ENCODE assay signal across 21 cellular contexts in the genomic region with DNA sequence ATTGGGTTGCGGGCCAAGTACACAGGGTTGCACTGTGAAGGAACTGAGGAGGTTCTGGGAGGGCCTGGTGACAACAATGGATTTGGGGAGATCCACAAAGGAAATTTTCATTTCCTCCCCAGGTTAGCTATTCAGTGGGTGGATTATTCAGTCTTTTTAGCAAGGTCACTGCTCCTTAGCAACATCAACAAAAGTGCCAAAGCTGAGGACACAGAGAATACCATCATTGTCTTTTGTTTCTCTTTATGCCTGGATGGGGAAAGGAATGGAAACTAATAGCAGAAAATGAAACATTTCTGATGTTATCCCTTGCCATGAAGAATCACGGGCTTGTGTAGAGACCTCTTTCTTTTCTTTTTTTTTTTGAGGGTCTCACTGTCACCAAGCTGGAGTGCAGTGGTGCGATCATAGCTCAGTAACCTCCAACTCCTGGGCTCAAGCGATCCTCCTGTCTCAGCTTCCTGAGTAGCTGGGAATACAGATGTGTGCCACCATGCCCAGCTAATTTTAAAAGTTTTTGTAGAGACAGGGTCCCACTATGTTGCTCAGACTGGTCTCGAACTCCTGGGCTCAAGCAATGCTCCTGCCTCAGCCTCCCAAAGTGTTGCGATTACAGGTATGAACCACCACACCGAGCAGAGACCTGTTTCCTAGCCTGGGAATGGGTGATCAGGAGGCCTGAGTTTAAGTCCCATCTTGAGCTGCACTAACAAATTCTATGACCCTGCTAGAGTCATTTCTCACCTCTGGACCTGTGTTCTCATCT. TPM values are rescaled to one million over a fixed set of nuclear protein-coding genes. Genes with fewer than 3 reads are reported as not detected.
A peak's percentile ranks its signal among the peaks of the same experiment; 100 is the strongest.
DNase-seq lines count a peak whose midpoint lies in the region; ATAC-seq and TF ChIP-seq lines count a peak whose summit lies in the region.
"Had no signal": no experiment of that assay in that cellular context is flagged by ENCODE, and none has a peak within 500 bp of the region (broad histone marks: within the 10 kb centered on the region; RNA-seq: fewer than 3 reads in every experiment).

No MANE protein-coding gene starts in this region.

- no peaks in the 10 kb centered on the region for H3K36me3 ChIP-seq in BE2C
- H3K36me3 ChIP-seq: MG63 had no signal

- peak overlapping the region; percentile 37 for H3K27ac Mint-ChIP-seq in CD4-positive, alpha-beta T cell
- peak overlapping the region; percentile 17 to 68 (median 24) for H3K27ac Mint-ChIP-seq in nephron
- no peak overlapping the region for H3K27ac Mint-ChIP-seq in activated CD8-positive, alpha-beta memory T cell treated with anti-CD3 and anti-CD28 coated beads, Interleukin-2, amount 10 ng/mL, durations not matched to agents 7 days and 5 days
- H3K27ac Mint-ChIP-seq: CD8-positive, alpha-beta T cell; mesothelial cell of epicardium had no signal

- no peak overlapping the region for H3K27ac ChIP-seq in CD4-positive, alpha-beta T cell (ENCODE audit: low read depth, low read length)
- peak overlapping the region; percentile 78 for H3K27ac ChIP-seq in angular gyrus (ENCODE audit: low read depth, low read length)
- H3K27ac ChIP-seq: thyroid gland had no signal

- TF ChIP-seq CTCF in CD4-positive, alpha-beta T cell (IDR thresholded peaks at IDR 0.05), result no peak
- TF ChIP-seq CTCF in nephron (IDR thresholded peaks at IDR 0.05; ENCODE audit: unreplicated experiment in 3 of 3), result no peak
- TF ChIP-seq CTCF in BE2C (IDR thresholded peaks at IDR 0.05; ENCODE audit: low read depth, low read length), result no peak

- H3K4me3 Mint-ChIP-seq in CD4-positive, alpha-beta T cell, result no peak overlapping the region
- H3K4me3 Mint-ChIP-seq in nephron, result peak overlapping the region in 1 of 3 experiments; percentile 36
- H3K4me3 Mint-ChIP-seq in activated CD8-positive, alpha-beta memory T cell treated with anti-CD3 and anti-CD28 coated beads, Interleukin-2, amount 10 ng/mL, durations not matched to agents 7 days and 5 days, result no peak overlapping the region
- H3K4me3 Mint-ChIP-seq: CD8-positive, alpha-beta T cell; mesothelial cell of epicardium had no signal

- H3K4me3 ChIP-seq in BE2C (ENCODE audit: low read depth, low read length), result no peak overlapping the region
- H3K4me3 ChIP-seq: MG63, thyroid gland had no signal

- no peak for ATAC-seq in CD4-positive, alpha-beta T cell (ENCODE audit: poor library complexity)
- no peak for ATAC-seq in activated CD8-positive, alpha-beta memory T cell treated with anti-CD3 and anti-CD28 coated beads, Interleukin-2, amount 10 ng/mL, durations not matched to agents 7 days and 5 days
- ATAC-seq: CD8-positive, alpha-beta T cell had no signal

- CTCF ChIA-PET in CD4-positive, alpha-beta T cell (lab: Charles Lee), result interaction anchor here (1.3 to 2.1 kb wide), 3 partner anchors 10 to 31 kb away, joined by 4 to 23 read pairs (median 5); a partner anchor contains a TSS
- CTCF ChIA-PET in HEK293T (lab: Yijun Ruan, JAX), result interaction anchor here (1.3 kb wide), 1 partner anchor 26 kb away, joined by 3 read pairs; no protein-coding TSS in a partner anchor
- CTCF ChIA-PET in activated CD8-positive, alpha-beta memory T cell treated with anti-CD3 and anti-CD28 coated beads, Interleukin-2, amount 10 ng/mL, durations not matched to agents 7 days and 5 days (lab: Charles Lee), result interaction anchor here (0.9 to 9.6 kb wide), 8 partner anchors 8 to 228 kb away, joined by 3 to 51 read pairs (median 4); a partner anchor contains a TSS

- peaks cover 40% of the 10 kb centered on the region for H3K4me1 Mint-ChIP-seq in CD4-positive, alpha-beta T cell (ENCODE audit: low read depth)
- peaks cover 25% of the 10 kb centered on the region for H3K4me1 Mint-ChIP-seq in nephron
- H3K4me1 Mint-ChIP-seq in activated CD8-positive, alpha-beta memory T cell treated with anti-CD3 and anti-CD28 coated beads, Interleukin-2, amount 10 ng/mL, durations not matched to agents 7 days and 5 days, result peaks cover 26% of the 10 kb centered on the region

- peaks cover 22% of the 10 kb centered on the region for H3K36me3 Mint-ChIP-seq in CD4-positive, alpha-beta T cell (ENCODE audit: low read depth)
- no peaks in the 10 kb centered on the region for H3K36me3 Mint-ChIP-seq in nephron (ENCODE audit: low read depth)
- H3K36me3 Mint-ChIP-seq in activated CD8-positive, alpha-beta memory T cell treated with anti-CD3 and anti-CD28 coated beads, Interleukin-2, amount 10 ng/mL, durations not matched to agents 7 days and 5 days, result peaks cover 21% of the 10 kb centered on the region
- H3K36me3 Mint-ChIP-seq: IgD-negative memory B cell, mesothelial cell of epicardium had no signal

- H3K9me3 Mint-ChIP-seq in CD4-positive, alpha-beta T cell, result no peaks in the 10 kb centered on the region
- no peaks in the 10 kb centered on the region for H3K9me3 Mint-ChIP-seq in nephron
- H3K9me3 Mint-ChIP-seq in activated CD8-positive, alpha-beta memory T cell treated with anti-CD3 and anti-CD28 coated beads, Interleukin-2, amount 10 ng/mL, durations not matched to agents 7 days and 5 days (ENCODE audit: low read depth), result no peaks in the 10 kb centered on the region
- H3K9me3 Mint-ChIP-seq: CD8-positive, alpha-beta T cell; IgD-negative memory B cell; mesothelial cell of epicardium had no signal

- H3K27me3 Mint-ChIP-seq in CD4-positive, alpha-beta T cell, result no peaks in the 10 kb centered on the region
- peaks cover 22% of the 10 kb centered on the region for H3K27me3 Mint-ChIP-seq in nephron (ENCODE audit: low read depth)
- no peaks in the 10 kb centered on the region for H3K27me3 Mint-ChIP-seq in activated CD8-positive, alpha-beta memory T cell treated with anti-CD3 and anti-CD28 coated beads, Interleukin-2, amount 10 ng/mL, durations not matched to agents 7 days and 5 days
- H3K27me3 Mint-ChIP-seq: IgD-negative memory B cell had no signal

- POLR2A ChIA-PET in CD4-positive, alpha-beta T cell (lab: Charles Lee), result interaction anchor here (0.7 to 2.8 kb wide), 2 partner anchors 10 to 25 kb away, joined by 3 to 11 read pairs; a partner anchor contains a TSS
- POLR2A ChIA-PET in HEK293T (lab: Yijun Ruan, JAX), result interaction anchor here (1.1 to 3.2 kb wide), 3 partner anchors 10 to 201 kb away, joined by 3 to 16 read pairs (median 4); a partner anchor contains a TSS

- intact Hi-C loops in CD4-positive, alpha-beta T cell (cut with DNase I, micrococcal nuclease), result loop anchor here in 1 of 2 experiments (5.0 to 10.0 kb wide), 3 partner anchors 174 to 371 kb away; a partner anchor contains a TSS

- no peaks in the 10 kb centered on the region for H3K4me1 ChIP-seq in BE2C

- no peaks in the 10 kb centered on the region for H3K27me3 ChIP-seq in CD4-positive, alpha-beta T cell (ENCODE audit: control insufficient read depth, insufficient read depth, low read length)
- peaks cover 12% of the 10 kb centered on the region for H3K27me3 ChIP-seq in BE2C
- H3K27me3 ChIP-seq: MG63, thyroid gland had no signal

- no peaks in the 10 kb centered on the region for H3K9me3 ChIP-seq in CD4-positive, alpha-beta T cell (ENCODE audit: control insufficient read depth, low read length)
- H3K9me3 ChIP-seq in BE2C, result no peaks in the 10 kb centered on the region
- H3K9me3 ChIP-seq: MG63, thyroid gland had no signal

- no peak for DNase-seq in CD4-positive, alpha-beta T cell
- DNase-seq in HEK293T (ENCODE audit: extremely low spot score), result no peak
- no peak for DNase-seq in BE2C
- DNase-seq in activated CD8-positive, alpha-beta memory T cell treated with anti-CD3 and anti-CD28 coated beads, Interleukin-2, amount 10 ng/mL, durations not matched to agents 7 days and 5 days, result no peak
- DNase-seq: activated CD4-positive, alpha-beta T cell treated with anti-CD3 and anti-CD28 coated beads, Interleukin-2, amount 50 U/mL, for 1 hour; activated gamma-delta T cell treated with Interleukin-2 at 50 U/mL for 16 hours; amniotic stem cell; CD8-positive, alpha-beta T cell; central memory CD4-positive, alpha-beta T cell; DMS79; effector CD4-positive, alpha-beta T cell; MG63; NCI-H1436 treated with DMSO at 0.1 percent for 48 hours; NCI-H2171 treated with DMSO at 0.1 percent for 48 hours; nucleus accumbens; SHP77 treated with DMSO at 0.1 percent for 48 hours; thyroid gland had no signal

TF ChIP-seq in HEK293T, 16 proteins besides CTCF, POLR2A, EP300 and RAD21:
- TF ChIP-seq LEF1 (IDR thresholded peaks at IDR 0.05; ENCODE audit: borderline replicate concordance) (no peak), ELF4 (IDR thresholded peaks at IDR 0.05) (no peak), FOXM1 (IDR thresholded peaks at IDR 0.05; ENCODE audit: borderline replicate concordance) (no peak), HDGF (IDR thresholded peaks at IDR 0.05; ENCODE audit: borderline replicate concordance) (no peak), SP1 (IDR thresholded peaks at IDR 0.05) (no peak), NFRKB (IDR thresholded peaks at IDR 0.05) (no peak), L3MBTL2 (conservative IDR thresholded peaks at IDR 0.05) (no peak), ARNT (IDR thresholded peaks at IDR 0.05) (no peak)
TF ChIP-seq in HEK293T: peak in this region for 0.

RNA-seq across cellular contexts. Expression of a gene that starts 6.5 kb away (rescaled TPM):
- total RNA-seq in CD4-positive, alpha-beta T cell, result 10 to 100 TPM; 51.0 to 53.8 TPM
- polyA plus RNA-seq in BE2C (2012; ENCODE audit: insufficient read depth, insufficient read length, low read depth), result 4.4 TPM
- 10 to 100 TPM; 22.0 to 27.4 TPM for total RNA-seq in activated CD8-positive, alpha-beta memory T cell treated with anti-CD3 and anti-CD28 coated beads, Interleukin-2, amount 10 ng/mL, durations not matched to agents 7 days and 5 days

RNA-seq across cellular contexts. Expression of a gene that starts 10.3 kb away (rescaled TPM):
- total RNA-seq in CD4-positive, alpha-beta T cell, result 1 to 10 TPM; 2.0 to 2.8 TPM
- polyA plus RNA-seq in BE2C (2012; ENCODE audit: insufficient read depth, insufficient read length, low read depth), result 5.0 TPM
- 10 to 100 TPM; 11.4 to 12.4 TPM for total RNA-seq in activated CD8-positive, alpha-beta memory T cell treated with anti-CD3 and anti-CD28 coated beads, Interleukin-2, amount 10 ng/mL, durations not matched to agents 7 days and 5 days

RNA-seq across cellular contexts. Expression of a gene that starts 10.4 kb away (rescaled TPM):
- total RNA-seq in CD4-positive, alpha-beta T cell, result 1 to 10 TPM; 2.3 to 3.7 TPM
- 46.8 TPM for polyA plus RNA-seq in BE2C (2012; ENCODE audit: insufficient read depth, insufficient read length, low read depth)
- total RNA-seq in activated CD8-positive, alpha-beta memory T cell treated with anti-CD3 and anti-CD28 coated beads, Interleukin-2, amount 10 ng/mL, durations not matched to agents 7 days and 5 days, result 1 to 10 TPM; 3.1 to 3.7 TPM

RNA-seq across cellular contexts. Expression of a gene that starts 25.1 kb away (rescaled TPM):
- 100 to 1,000 TPM; 188 to 195 TPM for total RNA-seq in CD4-positive, alpha-beta T cell
- polyA plus RNA-seq in BE2C (2012; ENCODE audit: insufficient read depth, insufficient read length, low read depth), result 156 TPM
- total RNA-seq in activated CD8-positive, alpha-beta memory T cell treated with anti-CD3 and anti-CD28 coated beads, Interleukin-2, amount 10 ng/mL, durations not matched to agents 7 days and 5 days, result 100 to 1,000 TPM; 225 to 269 TPM

RNA-seq across cellular contexts. Expression of a gene that starts 56.5 kb away (rescaled TPM):
- 10 to 100 TPM; 19.5 to 21.1 TPM for total RNA-seq in CD4-positive, alpha-beta T cell
- 38.5 TPM for polyA plus RNA-seq in BE2C (2012; ENCODE audit: insufficient read depth, insufficient read length, low read depth)
- total RNA-seq in activated CD8-positive, alpha-beta memory T cell treated with anti-CD3 and anti-CD28 coated beads, Interleukin-2, amount 10 ng/mL, durations not matched to agents 7 days and 5 days, result 1 to 10 TPM; 1.7 to 2.8 TPM
